In the genomic region with DNA sequence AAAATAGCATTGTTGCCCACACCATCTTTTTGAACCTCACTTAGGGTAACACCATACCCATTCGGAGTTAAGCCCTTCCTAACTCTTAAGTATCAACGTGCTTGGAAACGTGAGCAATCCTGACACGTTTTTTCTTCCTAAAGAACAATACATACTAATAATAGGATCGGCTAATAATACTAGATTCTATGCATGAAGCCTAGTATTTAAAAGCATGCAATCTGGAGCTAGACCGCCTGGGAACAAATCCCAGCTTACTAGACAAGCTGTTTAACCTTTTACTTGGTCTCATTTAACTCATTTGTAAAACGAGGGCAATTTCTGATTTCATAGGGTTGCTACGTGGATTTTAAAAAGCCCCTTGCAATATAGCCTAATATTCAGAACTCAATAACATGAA, we compare ENCODE assay signal across 8 cellular contexts. TPM values are rescaled to one million over a fixed set of nuclear protein-coding genes. Genes with fewer than 3 reads are reported as not detected.
DNase-seq lines count a peak whose midpoint lies in the region; ATAC-seq and TF ChIP-seq lines count a peak whose summit lies in the region.

No MANE protein-coding gene starts in this region.

- H3K4me1 Mint-ChIP-seq in endodermal cell: peaks cover 8% of the 10 kb centered on the region
- peaks cover 37% of the 10 kb centered on the region for H3K4me1 Mint-ChIP-seq in neural progenitor cell

- H3K79me2 ChIP-seq in PC-9 (ENCODE audit: low read depth) (peaks cover 12% of the 10 kb centered on the region), neural progenitor cell (ENCODE audit: low read depth) (peaks cover 54% of the 10 kb centered on the region)

- H3K27me3 ChIP-seq in PC-9 (ENCODE audit: insufficient read depth, low read depth): no peaks in the 10 kb centered on the region
- H3K27me3 ChIP-seq in endodermal cell (ENCODE audit: control insufficient read depth, insufficient read depth, low read length, poor library complexity, severe bottlenecking): no peaks in the 10 kb centered on the region
- H3K27me3 ChIP-seq in neural progenitor cell: no peaks in the 10 kb centered on the region

- peak overlapping the region; percentile 85 for H3K27ac ChIP-seq in PC-9
- peak overlapping the region; percentile 99 for H3K27ac ChIP-seq in endodermal cell (ENCODE audit: low read depth, low read length)
- peak overlapping the region; percentile 92 for H3K27ac ChIP-seq in neural progenitor cell

- H3F3A ChIP-seq in PC-9 (ENCODE audit: insufficient read depth, low read depth) (peaks cover 4% of the 10 kb centered on the region; the same call in 1 of the 2 replicates), neural progenitor cell (ENCODE audit: low read depth) (peaks cover 5% of the 10 kb centered on the region)

- no peaks in the 10 kb centered on the region; the same call in 1 of the 2 replicates for H4K20me1 ChIP-seq in PC-9 (ENCODE audit: insufficient read depth)
- no peaks in the 10 kb centered on the region for H4K20me1 ChIP-seq in neural progenitor cell (ENCODE audit: low read depth)

- H3K9me3 Mint-ChIP-seq in endodermal cell (no peaks in the 10 kb centered on the region), neural progenitor cell (no peaks in the 10 kb centered on the region)

- H3K9ac ChIP-seq in endodermal cell (ENCODE audit: extremely low read depth, low read length, poor library complexity, severe bottlenecking) (peak overlapping the region; percentile 94), neural progenitor cell (peak overlapping the region; percentile 91)

- H3K4me1 ChIP-seq in PC-9 (replicated peaks; ENCODE audit: insufficient read depth): peaks cover 22% of the 10 kb centered on the region
- H3K4me1 ChIP-seq in endodermal cell (ENCODE audit: control insufficient read depth, insufficient read depth, low read length): no peaks in the 10 kb centered on the region
- peaks cover 13% of the 10 kb centered on the region for H3K4me1 ChIP-seq in neural progenitor cell

- H2AFZ ChIP-seq in PC-9 (peak overlapping the region; percentile 87), neural progenitor cell (replicated peaks) (peak overlapping the region; percentile 91)

- H3K9me2 ChIP-seq in PC-9 (ENCODE audit: insufficient read depth): no peaks in the 10 kb centered on the region

- intact Hi-C loops in PC-9 (cut with micrococcal nuclease; ENCODE audit: unreplicated experiment): loop anchor here (2.0 to 5.0 kb wide), 2 partner anchors 18 to 654 kb away; a partner anchor contains a TSS

- no peak for TF ChIP-seq CTCF in PC-9 (conservative IDR thresholded peaks at IDR 0.05)
- no peak for TF ChIP-seq CTCF in endodermal cell (conservative IDR thresholded peaks at IDR 0.05)
- TF ChIP-seq CTCF in neural progenitor cell (IDR thresholded peaks at IDR 0.05): no peak

- BruUV-seq in PC-9 (replicated peaks; lab: Mats Ljungman, UMichigan): no TSS peak

- peak overlapping the region; percentile 98 for H3K4me3 Mint-ChIP-seq in endodermal cell
- H3K4me3 Mint-ChIP-seq in neural progenitor cell: peak overlapping the region; percentile 96

- WGBS in endodermal cell (ENCODE audit: insufficient coverage in 1 of 2, insufficient read length in 1 of 2), 2 experiments: 21 to 41% methylated on average over 3 to 8 of the region's 8 CpGs

- CTCF ChIA-PET in PC-9 (lab: Charles Lee): no interaction called here

- H3K4me2 ChIP-seq in PC-9: peak overlapping the region; percentile 97
- peak overlapping the region; percentile 86 for H3K4me2 ChIP-seq in neural progenitor cell

- H3K36me3 ChIP-seq in PC-9 (ENCODE audit: low read depth) (no peaks in the 10 kb centered on the region), endodermal cell (ENCODE audit: control insufficient read depth, insufficient read depth, low read length) (no peaks in the 10 kb centered on the region), neural progenitor cell (no peaks in the 10 kb centered on the region)

- H3K36me3 Mint-ChIP-seq in endodermal cell (ENCODE audit: low read depth) (peaks cover 5% of the 10 kb centered on the region), neural progenitor cell (peaks cover 3% of the 10 kb centered on the region)

- H3K4me3 ChIP-seq in PC-9: peak overlapping the region; percentile 71
- H3K4me3 ChIP-seq in endodermal cell (ENCODE audit: low read length): peak overlapping the region; percentile 92
- peak overlapping the region; percentile 73 for H3K4me3 ChIP-seq in neural progenitor cell

- H3K9me3 ChIP-seq in PC-9 (ENCODE audit: insufficient read depth, low read depth) (no peaks in the 10 kb centered on the region; the same call in 1 of the 2 replicates), endodermal cell (ENCODE audit: control insufficient read depth, low read length) (no peaks in the 10 kb centered on the region), neural progenitor cell (ENCODE audit: low read depth) (no peaks in the 10 kb centered on the region)

- H3K27ac Mint-ChIP-seq in endodermal cell: peak overlapping the region; percentile 100
- peak overlapping the region; percentile 100 for H3K27ac Mint-ChIP-seq in neural progenitor cell

- DNase-seq in NCI-H82 (lab: John Stamatoyannopoulos, UW): peak; percentile 61
- no peak for DNase-seq in NCI-H82 treated with DMSO at 0.1 percent for 48 hours (lab: John Stamatoyannopoulos, UW; ENCODE audit: unreplicated experiment)
- DNase-seq in PC-9: no peak
- DNase-seq in endodermal cell: no peak
- DNase-seq in neural progenitor cell (ENCODE audit: low spot score): peak; percentile 10

- POLR2A ChIA-PET in PC-9 (lab: Charles Lee; ENCODE audit: unreplicated experiment): interaction anchor here (0.6 to 0.7 kb wide), 2 partner anchors 17 to 119 kb away, joined by 3 to 4 read pairs; no protein-coding TSS in a partner anchor

- ATAC-seq in GM21367 (IDR thresholded peaks at IDR 0.05; ENCODE audit: unreplicated experiment) (no peak), HG03457 (IDR thresholded peaks at IDR 0.05; ENCODE audit: unreplicated experiment) (no peak), HG02938 (IDR thresholded peaks at IDR 0.05; ENCODE audit: unreplicated experiment) (no peak)

- H3K27me3 Mint-ChIP-seq in endodermal cell (ENCODE audit: insufficient read depth) (no peaks in the 10 kb centered on the region), neural progenitor cell (ENCODE audit: insufficient read depth, low read depth) (peaks cover 2% of the 10 kb centered on the region)

RNA-seq across cellular contexts. Expression of a gene that starts 0.9 kb away (rescaled TPM):
- total RNA-seq in PC-9 (2021) (29.2 and 40.5 TPM in 2 replicates), endodermal cell (10 to 100 TPM; 32.3 to 32.5 TPM), neural progenitor cell (ENCODE audit: low replicate concordance) (34.8 and 46.7 TPM in 2 replicates)
- 25.1 TPM for polyA plus RNA-seq in endodermal cell (2013, experiment 1 of 2)
- polyA plus RNA-seq in endodermal cell (2013, experiment 2 of 2): 24.8 TPM

Comparison
In these comparisons a context has a peak if more than half of its experiments do, and no peak if none do; other contexts are left out.
1. DNase-seq: peak in NCI-H82 (single experiment) and neural progenitor cell (single experiment); none in NCI-H82 treated with DMSO at 0.1 percent for 48 hours (single experiment), PC-9 (0 of 2) and endodermal cell (single experiment).
2. Peak in every context shown above with its lines, with median percentiles within 50 percentile points of each other: H3K27ac ChIP-seq and H3K4me3 ChIP-seq.